ENCODE assay signal across 1 cellular context in the genomic region with DNA sequence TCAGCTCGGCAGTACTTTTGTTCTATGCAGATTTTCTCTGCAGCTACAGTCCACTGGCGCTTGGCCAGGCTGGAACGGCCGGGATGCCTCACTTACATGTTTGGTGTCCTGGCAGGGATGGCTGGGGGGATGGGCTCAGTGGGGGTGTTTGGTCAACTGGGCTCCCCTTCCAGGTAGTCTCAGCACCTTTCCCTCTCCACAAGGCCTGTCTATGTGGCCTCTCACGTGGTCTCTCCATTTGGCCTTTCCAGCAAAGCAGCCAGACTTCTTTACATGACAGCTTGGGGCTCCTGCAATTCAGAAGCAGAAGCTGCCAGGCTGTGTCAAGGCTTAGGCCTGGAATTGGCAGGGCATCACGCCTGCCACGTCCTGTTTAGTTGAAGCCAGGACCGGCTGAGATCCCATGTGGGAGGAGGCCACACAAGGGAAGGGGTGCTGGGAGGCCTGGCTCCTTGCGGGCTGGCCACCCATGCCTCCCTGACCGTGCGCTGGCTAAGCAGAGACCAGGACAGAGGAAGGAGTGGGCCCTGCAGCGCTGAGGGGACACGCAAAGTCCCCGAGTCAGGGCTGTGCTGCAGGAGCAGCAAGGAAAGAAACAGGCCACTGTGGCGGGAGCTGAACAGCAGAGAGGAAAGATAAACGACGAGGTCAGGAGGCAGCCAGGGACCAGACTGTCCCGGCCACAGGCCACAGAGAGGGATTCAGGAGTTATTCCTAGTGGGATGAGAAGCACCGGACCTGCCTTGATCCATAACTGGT.
A peak's percentile ranks its signal among the peaks of the same experiment; 100 is the strongest.
TF ChIP-seq lines count a peak whose summit lies in the region.

No MANE protein-coding gene starts in this region.

TF ChIP-seq in HepG2, 621 proteins besides CTCF, POLR2A, EP300 and RAD21 (continued from another document and continues in another):
- TF ChIP-seq, protein P1, sequence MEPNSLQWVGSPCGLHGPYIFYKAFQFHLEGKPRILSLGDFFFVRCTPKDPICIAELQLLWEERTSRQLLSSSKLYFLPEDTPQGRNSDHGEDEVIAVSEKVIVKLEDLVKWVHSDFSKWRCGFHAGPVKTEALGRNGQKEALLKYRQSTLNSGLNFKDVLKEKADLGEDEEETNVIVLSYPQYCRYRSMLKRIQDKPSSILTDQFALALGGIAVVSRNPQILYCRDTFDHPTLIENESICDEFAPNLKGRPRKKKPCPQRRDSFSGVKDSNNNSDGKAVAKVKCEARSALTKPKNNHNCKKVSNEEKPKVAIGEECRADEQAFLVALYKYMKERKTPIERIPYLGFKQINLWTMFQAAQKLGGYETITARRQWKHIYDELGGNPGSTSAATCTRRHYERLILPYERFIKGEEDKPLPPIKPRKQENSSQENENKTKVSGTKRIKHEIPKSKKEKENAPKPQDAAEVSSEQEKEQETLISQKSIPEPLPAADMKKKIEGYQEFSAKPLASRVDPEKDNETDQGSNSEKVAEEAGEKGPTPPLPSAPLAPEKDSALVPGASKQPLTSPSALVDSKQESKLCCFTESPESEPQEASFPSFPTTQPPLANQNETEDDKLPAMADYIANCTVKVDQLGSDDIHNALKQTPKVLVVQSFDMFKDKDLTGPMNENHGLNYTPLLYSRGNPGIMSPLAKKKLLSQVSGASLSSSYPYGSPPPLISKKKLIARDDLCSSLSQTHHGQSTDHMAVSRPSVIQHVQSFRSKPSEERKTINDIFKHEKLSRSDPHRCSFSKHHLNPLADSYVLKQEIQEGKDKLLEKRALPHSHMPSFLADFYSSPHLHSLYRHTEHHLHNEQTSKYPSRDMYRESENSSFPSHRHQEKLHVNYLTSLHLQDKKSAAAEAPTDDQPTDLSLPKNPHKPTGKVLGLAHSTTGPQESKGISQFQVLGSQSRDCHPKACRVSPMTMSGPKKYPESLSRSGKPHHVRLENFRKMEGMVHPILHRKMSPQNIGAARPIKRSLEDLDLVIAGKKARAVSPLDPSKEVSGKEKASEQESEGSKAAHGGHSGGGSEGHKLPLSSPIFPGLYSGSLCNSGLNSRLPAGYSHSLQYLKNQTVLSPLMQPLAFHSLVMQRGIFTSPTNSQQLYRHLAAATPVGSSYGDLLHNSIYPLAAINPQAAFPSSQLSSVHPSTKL (CRISPR knock-in tag; IDR thresholded peaks at IDR 0.05), result no peak
- TF ChIP-seq TCF12 (IDR thresholded peaks at IDR 0.05), result no peak
- no peak for TF ChIP-seq TCF12 (CRISPR knock-in tag; IDR thresholded peaks at IDR 0.05)
- no peak for TF ChIP-seq NR2C2 (CRISPR knock-in tag; IDR thresholded peaks at IDR 0.05; ENCODE audit: borderline replicate concordance)
- TF ChIP-seq NFKBIZ (CRISPR knock-in tag; IDR thresholded peaks at IDR 0.05), result no peak
- TF ChIP-seq, protein P2, sequence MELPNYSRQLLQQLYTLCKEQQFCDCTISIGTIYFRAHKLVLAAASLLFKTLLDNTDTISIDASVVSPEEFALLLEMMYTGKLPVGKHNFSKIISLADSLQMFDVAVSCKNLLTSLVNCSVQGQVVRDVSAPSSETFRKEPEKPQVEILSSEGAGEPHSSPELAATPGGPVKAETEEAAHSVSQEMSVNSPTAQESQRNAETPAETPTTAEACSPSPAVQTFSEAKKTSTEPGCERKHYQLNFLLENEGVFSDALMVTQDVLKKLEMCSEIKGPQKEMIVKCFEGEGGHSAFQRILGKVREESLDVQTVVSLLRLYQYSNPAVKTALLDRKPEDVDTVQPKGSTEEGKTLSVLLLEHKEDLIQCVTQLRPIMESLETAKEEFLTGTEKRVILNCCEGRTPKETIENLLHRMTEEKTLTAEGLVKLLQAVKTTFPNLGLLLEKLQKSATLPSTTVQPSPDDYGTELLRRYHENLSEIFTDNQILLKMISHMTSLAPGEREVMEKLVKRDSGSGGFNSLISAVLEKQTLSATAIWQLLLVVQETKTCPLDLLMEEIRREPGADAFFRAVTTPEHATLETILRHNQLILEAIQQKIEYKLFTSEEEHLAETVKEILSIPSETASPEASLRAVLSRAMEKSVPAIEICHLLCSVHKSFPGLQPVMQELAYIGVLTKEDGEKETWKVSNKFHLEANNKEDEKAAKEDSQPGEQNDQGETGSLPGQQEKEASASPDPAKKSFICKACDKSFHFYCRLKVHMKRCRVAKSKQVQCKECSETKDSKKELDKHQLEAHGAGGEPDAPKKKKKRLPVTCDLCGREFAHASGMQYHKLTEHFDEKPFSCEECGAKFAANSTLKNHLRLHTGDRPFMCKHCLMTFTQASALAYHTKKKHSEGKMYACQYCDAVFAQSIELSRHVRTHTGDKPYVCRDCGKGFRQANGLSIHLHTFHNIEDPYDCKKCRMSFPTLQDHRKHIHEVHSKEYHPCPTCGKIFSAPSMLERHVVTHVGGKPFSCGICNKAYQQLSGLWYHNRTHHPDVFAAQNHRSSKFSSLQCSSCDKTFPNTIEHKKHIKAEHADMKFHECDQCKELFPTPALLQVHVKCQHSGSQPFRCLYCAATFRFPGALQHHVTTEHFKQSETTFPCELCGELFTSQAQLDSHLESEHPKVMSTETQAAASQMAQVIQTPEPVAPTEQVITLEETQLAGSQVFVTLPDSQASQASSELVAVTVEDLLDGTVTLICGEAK (IDR thresholded peaks at IDR 0.05), result no peak
- TF ChIP-seq, protein P2 (CRISPR knock-in tag; IDR thresholded peaks at IDR 0.05), result peak; percentile 86; the same call in 1 of the 2 replicates
- TF ChIP-seq ZBTB38 (CRISPR knock-in tag; IDR thresholded peaks at IDR 0.05), result no peak; the same call in 1 of the 2 replicates
- peak; percentile 31; the same call in 1 of the 2 replicates for TF ChIP-seq HIVEP1 (CRISPR knock-in tag; IDR thresholded peaks at IDR 0.05)
- no peak for TF ChIP-seq MIER2 (CRISPR knock-in tag; IDR thresholded peaks at IDR 0.05)
- no peak for TF ChIP-seq NFE2L2 (IDR thresholded peaks at IDR 0.05; ENCODE audit: low read length)
- TF ChIP-seq ZNF292 (CRISPR knock-in tag; IDR thresholded peaks at IDR 0.05; ENCODE audit: borderline replicate concordance, low read depth), result peak; percentile 54; the same call in 1 of the 2 replicates
- TF ChIP-seq ZNF776 (CRISPR knock-in tag; IDR thresholded peaks at IDR 0.05), result peak; percentile 86
- no peak for TF ChIP-seq BRD4 (CRISPR knock-in tag; IDR thresholded peaks at IDR 0.05)
- TF ChIP-seq TSC22D2 (CRISPR knock-in tag; IDR thresholded peaks at IDR 0.05; ENCODE audit: borderline replicate concordance), result no peak
- TF ChIP-seq, protein P3, sequence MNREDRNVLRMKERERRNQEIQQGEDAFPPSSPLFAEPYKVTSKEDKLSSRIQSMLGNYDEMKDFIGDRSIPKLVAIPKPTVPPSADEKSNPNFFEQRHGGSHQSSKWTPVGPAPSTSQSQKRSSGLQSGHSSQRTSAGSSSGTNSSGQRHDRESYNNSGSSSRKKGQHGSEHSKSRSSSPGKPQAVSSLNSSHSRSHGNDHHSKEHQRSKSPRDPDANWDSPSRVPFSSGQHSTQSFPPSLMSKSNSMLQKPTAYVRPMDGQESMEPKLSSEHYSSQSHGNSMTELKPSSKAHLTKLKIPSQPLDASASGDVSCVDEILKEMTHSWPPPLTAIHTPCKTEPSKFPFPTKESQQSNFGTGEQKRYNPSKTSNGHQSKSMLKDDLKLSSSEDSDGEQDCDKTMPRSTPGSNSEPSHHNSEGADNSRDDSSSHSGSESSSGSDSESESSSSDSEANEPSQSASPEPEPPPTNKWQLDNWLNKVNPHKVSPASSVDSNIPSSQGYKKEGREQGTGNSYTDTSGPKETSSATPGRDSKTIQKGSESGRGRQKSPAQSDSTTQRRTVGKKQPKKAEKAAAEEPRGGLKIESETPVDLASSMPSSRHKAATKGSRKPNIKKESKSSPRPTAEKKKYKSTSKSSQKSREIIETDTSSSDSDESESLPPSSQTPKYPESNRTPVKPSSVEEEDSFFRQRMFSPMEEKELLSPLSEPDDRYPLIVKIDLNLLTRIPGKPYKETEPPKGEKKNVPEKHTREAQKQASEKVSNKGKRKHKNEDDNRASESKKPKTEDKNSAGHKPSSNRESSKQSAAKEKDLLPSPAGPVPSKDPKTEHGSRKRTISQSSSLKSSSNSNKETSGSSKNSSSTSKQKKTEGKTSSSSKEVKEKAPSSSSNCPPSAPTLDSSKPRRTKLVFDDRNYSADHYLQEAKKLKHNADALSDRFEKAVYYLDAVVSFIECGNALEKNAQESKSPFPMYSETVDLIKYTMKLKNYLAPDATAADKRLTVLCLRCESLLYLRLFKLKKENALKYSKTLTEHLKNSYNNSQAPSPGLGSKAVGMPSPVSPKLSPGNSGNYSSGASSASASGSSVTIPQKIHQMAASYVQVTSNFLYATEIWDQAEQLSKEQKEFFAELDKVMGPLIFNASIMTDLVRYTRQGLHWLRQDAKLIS (CRISPR knock-in tag; IDR thresholded peaks at IDR 0.05), result no peak
- TF ChIP-seq NKX3-1 (CRISPR knock-in tag; IDR thresholded peaks at IDR 0.05), result no peak
- no peak for TF ChIP-seq FOXA3 (CRISPR knock-in tag; IDR thresholded peaks at IDR 0.05)
- TF ChIP-seq, protein P4, sequence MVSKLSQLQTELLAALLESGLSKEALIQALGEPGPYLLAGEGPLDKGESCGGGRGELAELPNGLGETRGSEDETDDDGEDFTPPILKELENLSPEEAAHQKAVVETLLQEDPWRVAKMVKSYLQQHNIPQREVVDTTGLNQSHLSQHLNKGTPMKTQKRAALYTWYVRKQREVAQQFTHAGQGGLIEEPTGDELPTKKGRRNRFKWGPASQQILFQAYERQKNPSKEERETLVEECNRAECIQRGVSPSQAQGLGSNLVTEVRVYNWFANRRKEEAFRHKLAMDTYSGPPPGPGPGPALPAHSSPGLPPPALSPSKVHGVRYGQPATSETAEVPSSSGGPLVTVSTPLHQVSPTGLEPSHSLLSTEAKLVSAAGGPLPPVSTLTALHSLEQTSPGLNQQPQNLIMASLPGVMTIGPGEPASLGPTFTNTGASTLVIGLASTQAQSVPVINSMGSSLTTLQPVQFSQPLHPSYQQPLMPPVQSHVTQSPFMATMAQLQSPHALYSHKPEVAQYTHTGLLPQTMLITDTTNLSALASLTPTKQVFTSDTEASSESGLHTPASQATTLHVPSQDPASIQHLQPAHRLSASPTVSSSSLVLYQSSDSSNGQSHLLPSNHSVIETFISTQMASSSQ (IDR thresholded peaks at IDR 0.05; ENCODE audit: low read depth), result no peak
- TF ChIP-seq, protein P4 (CRISPR knock-in tag; IDR thresholded peaks at IDR 0.05; ENCODE audit: borderline replicate concordance), result no peak
- TF ChIP-seq MLLT10 (CRISPR knock-in tag; IDR thresholded peaks at IDR 0.05), result no peak
- TF ChIP-seq, protein P5, sequence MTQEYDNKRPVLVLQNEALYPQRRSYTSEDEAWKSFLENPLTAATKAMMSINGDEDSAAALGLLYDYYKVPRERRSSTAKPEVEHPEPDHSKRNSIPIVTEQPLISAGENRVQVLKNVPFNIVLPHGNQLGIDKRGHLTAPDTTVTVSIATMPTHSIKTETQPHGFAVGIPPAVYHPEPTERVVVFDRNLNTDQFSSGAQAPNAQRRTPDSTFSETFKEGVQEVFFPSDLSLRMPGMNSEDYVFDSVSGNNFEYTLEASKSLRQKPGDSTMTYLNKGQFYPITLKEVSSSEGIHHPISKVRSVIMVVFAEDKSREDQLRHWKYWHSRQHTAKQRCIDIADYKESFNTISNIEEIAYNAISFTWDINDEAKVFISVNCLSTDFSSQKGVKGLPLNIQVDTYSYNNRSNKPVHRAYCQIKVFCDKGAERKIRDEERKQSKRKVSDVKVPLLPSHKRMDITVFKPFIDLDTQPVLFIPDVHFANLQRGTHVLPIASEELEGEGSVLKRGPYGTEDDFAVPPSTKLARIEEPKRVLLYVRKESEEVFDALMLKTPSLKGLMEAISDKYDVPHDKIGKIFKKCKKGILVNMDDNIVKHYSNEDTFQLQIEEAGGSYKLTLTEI (CRISPR knock-in tag; conservative IDR thresholded peaks at IDR 0.05), result no peak
- TF ChIP-seq, protein P6, sequence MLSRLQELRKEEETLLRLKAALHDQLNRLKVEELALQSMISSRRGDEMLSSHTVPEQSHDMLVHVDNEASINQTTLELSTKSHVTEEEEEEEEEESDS (CRISPR knock-in tag; IDR thresholded peaks at IDR 0.05; ENCODE audit: borderline replicate concordance), result no peak; the same call in 1 of the 2 replicates
- TF ChIP-seq, protein P7, sequence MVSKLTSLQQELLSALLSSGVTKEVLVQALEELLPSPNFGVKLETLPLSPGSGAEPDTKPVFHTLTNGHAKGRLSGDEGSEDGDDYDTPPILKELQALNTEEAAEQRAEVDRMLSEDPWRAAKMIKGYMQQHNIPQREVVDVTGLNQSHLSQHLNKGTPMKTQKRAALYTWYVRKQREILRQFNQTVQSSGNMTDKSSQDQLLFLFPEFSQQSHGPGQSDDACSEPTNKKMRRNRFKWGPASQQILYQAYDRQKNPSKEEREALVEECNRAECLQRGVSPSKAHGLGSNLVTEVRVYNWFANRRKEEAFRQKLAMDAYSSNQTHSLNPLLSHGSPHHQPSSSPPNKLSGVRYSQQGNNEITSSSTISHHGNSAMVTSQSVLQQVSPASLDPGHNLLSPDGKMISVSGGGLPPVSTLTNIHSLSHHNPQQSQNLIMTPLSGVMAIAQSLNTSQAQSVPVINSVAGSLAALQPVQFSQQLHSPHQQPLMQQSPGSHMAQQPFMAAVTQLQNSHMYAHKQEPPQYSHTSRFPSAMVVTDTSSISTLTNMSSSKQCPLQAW (CRISPR knock-in tag; IDR thresholded peaks at IDR 0.05), result peak; percentile 46; the same call in 1 of the 2 replicates
- TF ChIP-seq RXRB (CRISPR knock-in tag; IDR thresholded peaks at IDR 0.05; ENCODE audit: borderline replicate concordance), result no peak
